ENCODE assay signal across 12 cellular contexts in the genomic region with DNA sequence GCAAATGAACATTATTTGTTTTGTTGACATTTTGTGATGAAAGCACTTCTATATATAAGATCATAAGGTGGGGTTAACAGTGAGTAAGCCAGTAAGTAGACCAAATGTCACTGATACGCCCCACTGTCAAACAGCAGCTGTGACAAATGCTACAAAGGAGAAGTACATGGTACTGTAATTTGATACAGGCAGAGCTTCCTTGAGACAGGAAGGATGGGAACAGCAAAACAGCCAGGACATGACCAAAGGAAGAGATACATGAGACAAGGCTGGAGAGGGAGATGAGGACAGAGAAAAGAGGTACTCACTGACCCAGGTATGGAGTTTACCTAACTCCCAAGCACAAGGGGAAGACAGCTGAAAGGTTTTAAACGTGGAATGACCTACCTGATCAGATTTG.
DNase-seq lines count a peak whose midpoint lies in the region; ATAC-seq and TF ChIP-seq lines count a peak whose summit lies in the region.
"Had no signal": no experiment of that assay in that cellular context is flagged by ENCODE, and none has a peak within 500 bp of the region (broad histone marks: within the 10 kb centered on the region; RNA-seq: fewer than 3 reads in every experiment).

No MANE protein-coding gene starts in this region.

- no peak for ATAC-seq in natural killer cell
- ATAC-seq in natural killer cell treated with Interleukin-12 subunit alpha and Interleukin-12 subunit beta and Interleukin-15 and Interleukin-18, amount 100 ng/mL, for 72 hours = no peak

- H3K36me3 Mint-ChIP-seq in natural killer cell (no peaks in the 10 kb centered on the region), type B pancreatic cell (no peaks in the 10 kb centered on the region)
- peaks cover 15% of the 10 kb centered on the region for H3K36me3 Mint-ChIP-seq in natural killer cell treated with Interleukin-12 subunit alpha and Interleukin-12 subunit beta and Interleukin-15 and Interleukin-18, amount 100 ng/mL, for 72 hours
- H3K36me3 Mint-ChIP-seq in activated CD4-positive, alpha-beta memory T cell treated with anti-CD3 and anti-CD28 coated beads for 36 hours = peaks cover 16% of the 10 kb centered on the region

- H3K4me3 Mint-ChIP-seq in natural killer cell (no peak overlapping the region), type B pancreatic cell (no peak overlapping the region)
- no peak overlapping the region for H3K4me3 Mint-ChIP-seq in natural killer cell treated with Interleukin-12 subunit alpha and Interleukin-12 subunit beta and Interleukin-15 and Interleukin-18, amount 100 ng/mL, for 72 hours
- no peak overlapping the region for H3K4me3 Mint-ChIP-seq in activated CD4-positive, alpha-beta memory T cell treated with anti-CD3 and anti-CD28 coated beads for 36 hours

- H3K9me3 ChIP-seq in fibroblast of lung (ENCODE audit: control insufficient read depth, insufficient read depth, low read depth, low read length) = no peaks in the 10 kb centered on the region
- H3K9me3 ChIP-seq: thoracic aorta had no signal

- no peaks in the 10 kb centered on the region for H4K20me1 ChIP-seq in fibroblast of lung (ENCODE audit: control insufficient read depth, extremely low read depth, insufficient read depth, low read length)

- H3K4me1 Mint-ChIP-seq in natural killer cell = peaks cover 75 to 81% of the 10 kb centered on the region in 2 donors
- H3K4me1 Mint-ChIP-seq in natural killer cell treated with Interleukin-12 subunit alpha and Interleukin-12 subunit beta and Interleukin-15 and Interleukin-18, amount 100 ng/mL, for 72 hours (ENCODE audit: low read depth in 2 of 2) = peaks cover 48 to 61% of the 10 kb centered on the region in 2 donors
- H3K4me1 Mint-ChIP-seq in type B pancreatic cell (ENCODE audit: unreplicated experiment) = peaks cover 24% of the 10 kb centered on the region
- peaks cover 43% of the 10 kb centered on the region for H3K4me1 Mint-ChIP-seq in activated CD4-positive, alpha-beta memory T cell treated with anti-CD3 and anti-CD28 coated beads for 36 hours (ENCODE audit: low read depth)

- H3K27me3 Mint-ChIP-seq in natural killer cell (ENCODE audit: low read depth in 2 of 2) (no peaks in the 10 kb centered on the region), type B pancreatic cell (no peaks in the 10 kb centered on the region)
- no peaks in the 10 kb centered on the region for H3K27me3 Mint-ChIP-seq in natural killer cell treated with Interleukin-12 subunit alpha and Interleukin-12 subunit beta and Interleukin-15 and Interleukin-18, amount 100 ng/mL, for 72 hours
- no peaks in the 10 kb centered on the region for H3K27me3 Mint-ChIP-seq in activated CD4-positive, alpha-beta memory T cell treated with anti-CD3 and anti-CD28 coated beads for 36 hours

- CTCF ChIA-PET in activated CD4-positive, alpha-beta memory T cell treated with anti-CD3 and anti-CD28 coated beads for 36 hours (lab: Charles Lee) = no interaction called here

- TF ChIP-seq CTCF in natural killer cell (IDR thresholded peaks at IDR 0.05) (no peak), fibroblast of lung (conservative IDR thresholded peaks at IDR 0.05 in 1 of 2, IDR thresholded peaks at IDR 0.05 in 1 of 2; ENCODE audit: low read depth in 1 of 2, low read length in 2 of 2) (no peak), type B pancreatic cell (conservative IDR thresholded peaks at IDR 0.05) (no peak)

- H3K27ac Mint-ChIP-seq in natural killer cell = peak overlapping the region; percentile 6 to 14
- H3K27ac Mint-ChIP-seq in natural killer cell treated with Interleukin-12 subunit alpha and Interleukin-12 subunit beta and Interleukin-15 and Interleukin-18, amount 100 ng/mL, for 72 hours = peak overlapping the region in 1 of 2 donors; percentile 13
- peak overlapping the region; percentile 29 for H3K27ac Mint-ChIP-seq in type B pancreatic cell
- H3K27ac Mint-ChIP-seq in activated CD4-positive, alpha-beta memory T cell treated with anti-CD3 and anti-CD28 coated beads for 36 hours = no peak overlapping the region

- no peak overlapping the region for H3K27ac ChIP-seq in fibroblast of lung (ENCODE audit: insufficient read depth, low read length)
- H3K27ac ChIP-seq: ascending aorta; BLaER1 treated with 17β-estradiol and CSF1 and Interleukin-3, amounts not matched to agents 10 nM and 100 nM; thoracic aorta had no signal

- H3K9me3 Mint-ChIP-seq in natural killer cell (peaks cover 0 to 4% of the 10 kb centered on the region in 2 donors), type B pancreatic cell (no peaks in the 10 kb centered on the region)
- peaks cover 6% of the 10 kb centered on the region for H3K9me3 Mint-ChIP-seq in natural killer cell treated with Interleukin-12 subunit alpha and Interleukin-12 subunit beta and Interleukin-15 and Interleukin-18, amount 100 ng/mL, for 72 hours
- H3K9me3 Mint-ChIP-seq in activated CD4-positive, alpha-beta memory T cell treated with anti-CD3 and anti-CD28 coated beads for 36 hours = peaks cover 17% of the 10 kb centered on the region

- H3K36me3 ChIP-seq in fibroblast of lung (ENCODE audit: control insufficient read depth, insufficient read depth, low read length) = no peaks in the 10 kb centered on the region
- H3K36me3 ChIP-seq: ascending aorta; BLaER1 treated with 17β-estradiol and CSF1 and Interleukin-3, amounts not matched to agents 10 nM and 100 nM; thoracic aorta had no signal

- no peak overlapping the region for H2AFZ ChIP-seq in fibroblast of lung (ENCODE audit: low read length)

- peaks cover 11% of the 10 kb centered on the region for H3K79me2 ChIP-seq in fibroblast of lung (ENCODE audit: control insufficient read depth, insufficient read depth, low read length)

- H3K4me3 ChIP-seq in fibroblast of lung (replicated peaks in 1 of 4; ENCODE audit: control extremely low read depth in 1 of 4, insufficient read depth in 1 of 4, low read depth in 3 of 4, low read length in 4 of 4) = no peak overlapping the region
- H3K4me3 ChIP-seq: ascending aorta; BLaER1 treated with 17β-estradiol and CSF1 and Interleukin-3, amounts not matched to agents 10 nM and 100 nM; thoracic aorta had no signal

- H3K4me2 ChIP-seq in fibroblast of lung (ENCODE audit: extremely low read depth, insufficient read depth, low read length) = no peak overlapping the region

- no peaks in the 10 kb centered on the region for H3K27me3 ChIP-seq in fibroblast of lung (ENCODE audit: control insufficient read depth, insufficient read depth, low read length)
- H3K27me3 ChIP-seq: ascending aorta; BLaER1 treated with 17β-estradiol and CSF1 and Interleukin-3, amounts not matched to agents 10 nM and 100 nM had no signal

- intact Hi-C loops in natural killer cell (cut with micrococcal nuclease) = loop anchor here (10.0 kb wide), 1 partner anchor 47 kb away; no protein-coding TSS in a partner anchor
- intact Hi-C loops in activated CD4-positive, alpha-beta memory T cell treated with anti-CD3 and anti-CD28 coated beads for 36 hours (cut with micrococcal nuclease) = no loop called here

- peaks cover 4% of the 10 kb centered on the region for H3K4me1 ChIP-seq in fibroblast of lung (ENCODE audit: control insufficient read depth, extremely low read depth, insufficient read depth, low read length)
- H3K4me1 ChIP-seq: ascending aorta had no signal

- no peak overlapping the region for H3K9ac ChIP-seq in fibroblast of lung (ENCODE audit: insufficient read depth, low read length)
- H3K9ac ChIP-seq: BLaER1 treated with 17β-estradiol and CSF1 and Interleukin-3, amounts not matched to agents 10 nM and 100 nM had no signal

- DNase-seq in natural killer cell (no peak), NCI-H526 (lab: John Stamatoyannopoulos, UW) (peak; percentile 32 to 42), fibroblast of lung (ENCODE audit: low read depth in 2 of 2) (peak; percentile 25 to 53), type B pancreatic cell (ENCODE audit: extremely low spot score, unreplicated experiment) (no peak), kidney glomerular epithelial cell (lab: John Stamatoyannopoulos, UW) (no peak), AG08395 (ENCODE audit: low spot score) (no peak)
- no peak for DNase-seq in natural killer cell treated with Interleukin-12 subunit alpha and Interleukin-12 subunit beta and Interleukin-15 and Interleukin-18, amount 100 ng/mL, for 72 hours (ENCODE audit: low spot score)
- no peak for DNase-seq in activated CD4-positive, alpha-beta memory T cell treated with anti-CD3 and anti-CD28 coated beads for 36 hours
- DNase-seq: activated CD4-positive, alpha-beta T cell treated with anti-CD3 and anti-CD28 coated beads, Interleukin-2, amount 50 U/mL, for 1 hour had no signal

- POLR2A ChIA-PET in activated CD4-positive, alpha-beta memory T cell treated with anti-CD3 and anti-CD28 coated beads for 36 hours (lab: Charles Lee) = interaction anchor here (0.5 to 0.6 kb wide), 2 partner anchors 8 to 244 kb away, joined by 3 to 4 read pairs; no protein-coding TSS in a partner anchor

Comparison
In these comparisons a context has a peak if more than half of its experiments do, and no peak if none do; other contexts are left out.
1. DNase-seq: peak in NCI-H526 (2 of 2) and fibroblast of lung (2 of 2); none in natural killer cell (single experiment), natural killer cell treated with Interleukin-12 subunit alpha and Interleukin-12 subunit beta and Interleukin-15 and Interleukin-18, amount 100 ng/mL, for 72 hours (single experiment), type B pancreatic cell (single experiment), activated CD4-positive, alpha-beta memory T cell treated with anti-CD3 and anti-CD28 coated beads for 36 hours (single experiment), kidney glomerular epithelial cell (single experiment) and AG08395 (single experiment).